ENCODE assay signal across 1 cellular context in the genomic region with DNA sequence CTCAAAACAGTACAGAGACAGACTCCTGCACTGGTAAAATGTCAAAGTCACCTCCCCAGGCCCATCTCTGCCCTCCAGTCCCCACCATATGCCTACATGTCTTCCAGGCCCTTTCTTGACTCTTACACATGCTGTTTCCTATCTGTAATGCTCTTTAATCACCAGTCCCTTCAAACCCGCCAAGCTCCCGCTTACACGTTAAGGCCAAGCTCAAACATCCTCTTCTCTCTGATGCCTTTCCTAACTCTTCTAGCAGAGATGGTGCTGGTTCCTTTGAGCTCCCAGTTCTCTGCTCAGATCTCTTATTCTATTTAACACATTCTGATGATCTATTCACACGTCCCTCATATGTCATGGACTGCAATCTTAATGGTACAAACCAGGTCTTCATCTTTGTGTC.
TF ChIP-seq lines count a peak whose summit lies in the region.

No MANE protein-coding gene starts in this region.

TF ChIP-seq in HepG2, 621 proteins besides CTCF, POLR2A, EP300 and RAD21 (continued from another document):
- no peak for TF ChIP-seq U2AF2 (IDR thresholded peaks at IDR 0.05; ENCODE audit: low read depth, low read length)
- no peak for TF ChIP-seq KAT8 (CRISPR knock-in tag; IDR thresholded peaks at IDR 0.05)
- no peak for TF ChIP-seq NFRKB (IDR thresholded peaks at IDR 0.05)
- TF ChIP-seq ZFP36L1 (CRISPR knock-in tag; IDR thresholded peaks at IDR 0.05) = no peak
- TF ChIP-seq, protein P1, sequence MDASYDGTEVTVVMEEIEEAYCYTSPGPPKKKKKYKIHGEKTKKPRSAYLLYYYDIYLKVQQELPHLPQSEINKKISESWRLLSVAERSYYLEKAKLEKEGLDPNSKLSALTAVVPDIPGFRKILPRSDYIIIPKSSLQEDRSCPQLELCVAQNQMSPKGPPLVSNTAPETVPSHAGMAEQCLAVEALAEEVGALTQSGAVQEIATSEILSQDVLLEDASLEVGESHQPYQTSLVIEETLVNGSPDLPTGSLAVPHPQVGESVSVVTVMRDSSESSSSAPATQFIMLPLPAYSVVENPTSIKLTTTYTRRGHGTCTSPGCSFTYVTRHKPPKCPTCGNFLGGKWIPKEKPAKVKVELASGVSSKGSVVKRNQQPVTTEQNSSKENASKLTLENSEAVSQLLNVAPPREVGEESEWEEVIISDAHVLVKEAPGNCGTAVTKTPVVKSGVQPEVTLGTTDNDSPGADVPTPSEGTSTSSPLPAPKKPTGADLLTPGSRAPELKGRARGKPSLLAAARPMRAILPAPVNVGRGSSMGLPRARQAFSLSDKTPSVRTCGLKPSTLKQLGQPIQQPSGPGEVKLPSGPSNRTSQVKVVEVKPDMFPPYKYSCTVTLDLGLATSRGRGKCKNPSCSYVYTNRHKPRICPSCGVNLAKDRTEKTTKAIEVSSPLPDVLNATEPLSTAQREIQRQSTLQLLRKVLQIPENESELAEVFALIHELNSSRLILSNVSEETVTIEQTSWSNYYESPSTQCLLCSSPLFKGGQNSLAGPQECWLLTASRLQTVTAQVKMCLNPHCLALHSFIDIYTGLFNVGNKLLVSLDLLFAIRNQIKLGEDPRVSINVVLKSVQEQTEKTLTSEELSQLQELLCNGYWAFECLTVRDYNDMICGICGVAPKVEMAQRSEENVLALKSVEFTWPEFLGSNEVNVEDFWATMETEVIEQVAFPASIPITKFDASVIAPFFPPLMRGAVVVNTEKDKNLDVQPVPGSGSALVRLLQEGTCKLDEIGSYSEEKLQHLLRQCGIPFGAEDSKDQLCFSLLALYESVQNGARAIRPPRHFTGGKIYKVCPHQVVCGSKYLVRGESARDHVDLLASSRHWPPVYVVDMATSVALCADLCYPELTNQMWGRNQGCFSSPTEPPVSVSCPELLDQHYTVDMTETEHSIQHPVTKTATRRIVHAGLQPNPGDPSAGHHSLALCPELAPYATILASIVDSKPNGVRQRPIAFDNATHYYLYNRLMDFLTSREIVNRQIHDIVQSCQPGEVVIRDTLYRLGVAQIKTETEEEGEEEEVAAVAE (CRISPR knock-in tag; IDR thresholded peaks at IDR 0.05; ENCODE audit: borderline replicate concordance) = no peak
- TF ChIP-seq AGO1 (IDR thresholded peaks at IDR 0.05; ENCODE audit: low read depth, low read length, poor library complexity, severe bottlenecking) = no peak
- TF ChIP-seq HOXA5 (CRISPR knock-in tag; IDR thresholded peaks at IDR 0.05) = no peak
